ENCODE assay signal across 11 cellular contexts in genomic region chr6:158707120-158707519, GRCh38. TPM values are rescaled to one million over a fixed set of nuclear protein-coding genes. Genes with fewer than 3 reads are reported as not detected.
DNase-seq lines count a peak whose midpoint lies in the region; ATAC-seq lines count a peak whose summit lies in the region.
"Had no signal": no experiment of that assay in that cellular context is flagged by ENCODE, and none has a peak within 500 bp of the region (broad histone marks: within the 10 kb centered on the region; RNA-seq: fewer than 3 reads in every experiment).

No MANE protein-coding gene starts in this region.

- peak overlapping the region; percentile 5; the same call in 1 of the 2 replicates for H3K9ac ChIP-seq in GM23248
- H3K9ac ChIP-seq in SK-N-MC (ENCODE audit: insufficient read length) = peak overlapping the region; percentile 32
- H3K9ac ChIP-seq in rectal smooth muscle tissue (ENCODE audit: low read length) = no peak overlapping the region

- 29 to 31% methylated on average over 5 of the region's 5 CpGs for WGBS in GM23248 (ENCODE audit: low coverage in 1 of 2, low lambda C conversion rate in 2 of 2, missing lambda C conversion rate in 2 of 2), 2 experiments

- H3K27ac ChIP-seq in GM23248 (0 out of 2 replicates have a peak overlapping the region, but pooled peaks have one; percentile 6), SK-N-MC (no peak overlapping the region), rectal smooth muscle tissue (ENCODE audit: low read depth, low read length) (peak overlapping the region; percentile 54)
- H3K27ac ChIP-seq: skin epidermis had no signal

- H3K4me3 ChIP-seq in GM23248 = peak overlapping the region; percentile 40; the same call in 1 of the 2 replicates
- peak overlapping the region; percentile 8; the same call in 1 of the 2 replicates for H3K4me3 ChIP-seq in SK-N-MC
- H3K4me3 ChIP-seq in rectal smooth muscle tissue (ENCODE audit: low read length) = no peak overlapping the region
- H3K4me3 ChIP-seq: skin epidermis had no signal

- peak; percentile 63 for DNase-seq in GM23248
- DNase-seq in SK-N-MC (ENCODE audit: low read depth, low spot score) = no peak
- DNase-seq in glomerular visceral epithelial cell (ENCODE audit: extremely low spot score) = peak; percentile 63
- no peak for DNase-seq in activated CD4-positive, CD25-positive, alpha-beta regulatory T cell (lab: John Stamatoyannopoulos, UW)
- DNase-seq: GF-D8, NCI-H187 had no signal

- H3K9me2 ChIP-seq in GM23248 (ENCODE audit: insufficient read depth) = no peaks in the 10 kb centered on the region

- in situ Hi-C loops in GM23248 (cut with MboI) = loop anchor here (25.0 kb wide), 1 partner anchor 255 kb away; no protein-coding TSS in a partner anchor

- peaks cover 8% of the 10 kb centered on the region; the same call in 1 of the 2 replicates for H3F3A ChIP-seq in GM23248 (ENCODE audit: insufficient read depth)

- H3K36me3 ChIP-seq in GM23248 (ENCODE audit: low read depth) (no peaks in the 10 kb centered on the region), SK-N-MC (ENCODE audit: insufficient read depth, low read length) (no peaks in the 10 kb centered on the region), rectal smooth muscle tissue (ENCODE audit: control insufficient read depth, insufficient read depth, low read length) (no peaks in the 10 kb centered on the region)

- H2AFZ ChIP-seq in GM23248 = peak overlapping the region; percentile 61

- H3K4me1 ChIP-seq in GM23248 (ENCODE audit: insufficient read depth) (peaks cover 12% of the 10 kb centered on the region), rectal smooth muscle tissue (ENCODE audit: control insufficient read depth, insufficient read depth, low read length) (peaks cover 25% of the 10 kb centered on the region)

- H3K9me3 ChIP-seq in GM23248 (ENCODE audit: low read depth) = no peaks in the 10 kb centered on the region
- H3K9me3 ChIP-seq in SK-N-MC (ENCODE audit: low read depth, low read length) = no peaks in the 10 kb centered on the region

- no peaks in the 10 kb centered on the region for H3K79me2 ChIP-seq in GM23248 (ENCODE audit: insufficient read depth)

- H3K27me3 ChIP-seq in GM23248 (replicated peaks; ENCODE audit: insufficient read depth) = no peaks in the 10 kb centered on the region
- no peaks in the 10 kb centered on the region for H3K27me3 ChIP-seq in rectal smooth muscle tissue (ENCODE audit: control insufficient read depth, insufficient read depth, low read length)

- ATAC-seq in GM21367 (IDR thresholded peaks at IDR 0.05; ENCODE audit: unreplicated experiment) = no peak
- ATAC-seq in HG03159 (IDR thresholded peaks at IDR 0.05; ENCODE audit: unreplicated experiment) = no peak
- no peak for ATAC-seq in HG02798 (IDR thresholded peaks at IDR 0.05; ENCODE audit: poor library complexity, unreplicated experiment)

- H3K4me2 ChIP-seq in GM23248 (ENCODE audit: unreplicated experiment) = peak overlapping the region; percentile 75

- H4K20me1 ChIP-seq in GM23248 (ENCODE audit: insufficient read depth) = no peaks in the 10 kb centered on the region

RNA-seq across cellular contexts. Expression of gene SYTL3, which starts 57.3 kb away (rescaled TPM):
- total RNA-seq in GM23248 (2014; rRNA removed; shearing (Covaris generic)) = 2.1 and 11.8 TPM in 2 replicates
- 2.3 and 3.8 TPM in 2 replicates for polyA plus RNA-seq in GM23248 (2016; fragmentation: Nextera tagmentation; extraction: Ambion mirVana)

Comparison
In these comparisons a context has a peak if more than half of its experiments do, and no peak if none do; other contexts are left out.
1. DNase-seq: peak in GM23248 (single experiment) and glomerular visceral epithelial cell (single experiment); none in SK-N-MC (single experiment) and activated CD4-positive, CD25-positive, alpha-beta regulatory T cell (0 of 4).